Comparison of ENCODE assay signal across 8 cellular contexts in the genomic region with DNA sequence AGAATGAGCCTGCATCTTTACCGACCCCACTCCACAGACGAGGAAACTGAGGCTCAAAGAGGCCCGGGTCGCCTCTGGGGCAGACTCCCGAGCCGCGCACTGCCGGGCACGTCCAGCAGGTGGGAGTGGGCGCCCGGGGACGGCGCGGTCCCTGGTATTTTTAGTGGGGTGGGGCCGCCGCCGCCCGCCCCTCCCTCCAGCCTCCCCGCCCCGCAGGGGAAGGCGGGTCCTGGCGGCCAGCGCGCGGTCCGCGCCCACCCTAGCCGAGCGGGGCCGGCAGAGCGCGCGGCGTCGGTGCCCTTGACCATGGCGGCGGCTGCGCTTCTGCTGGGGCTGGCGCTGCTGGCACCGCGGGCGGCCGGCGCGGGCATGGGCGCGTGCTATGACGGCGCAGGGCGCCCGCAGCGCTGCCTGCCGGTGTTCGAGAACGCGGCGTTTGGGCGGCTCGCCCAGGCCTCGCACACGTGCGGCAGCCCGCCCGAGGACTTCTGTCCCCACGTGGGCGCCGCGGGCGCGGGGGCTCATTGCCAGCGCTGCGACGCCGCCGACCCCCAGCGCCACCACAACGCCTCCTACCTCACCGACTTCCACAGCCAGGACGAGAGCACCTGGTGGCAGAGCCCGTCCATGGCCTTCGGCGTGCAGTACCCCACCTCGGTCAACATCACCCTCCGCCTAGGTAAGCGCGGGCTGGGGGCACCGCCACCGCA. TPM values are rescaled to one million over a fixed set of nuclear protein-coding genes. Genes with fewer than 3 reads are reported as not detected.
A peak's percentile ranks its signal among the peaks of the same experiment; 100 is the strongest.
DNase-seq lines count a peak whose midpoint lies in the region; ATAC-seq, FAIRE-seq and TF ChIP-seq lines count a peak whose summit lies in the region.

A gene (plus strand): TSS at position 266 of the 710 bp plus-strand sequence. CDS start 41 bp downstream, at position 307.

- peak; percentile 27 for DNase-seq in COLO668 (lab: John Stamatoyannopoulos, UW; ENCODE audit: unreplicated experiment)
- peak; percentile 34 for DNase-seq in NCI-H2171 treated with DMSO at 0.1 percent for 48 hours (lab: John Stamatoyannopoulos, UW)
- no peak for DNase-seq in epithelial cell of proximal tubule (ENCODE audit: low read depth)
- no peak for DNase-seq in neural crest cell (ENCODE audit: low read depth, low spot score)
- DNase-seq in GM19239 (ENCODE audit: insufficient read length, low spot score): no peak
- no peak for DNase-seq in NCI-H2081 treated with DMSO at 0.1 percent for 48 hours (lab: John Stamatoyannopoulos, UW)

- H3K4me1 Mint-ChIP-seq in neural crest cell: peaks cover 16% of the 10 kb centered on the region

- TF ChIP-seq CTCF in epithelial cell of proximal tubule (conservative IDR thresholded peaks at IDR 0.05; ENCODE audit: low read depth, low read length) (peak; percentile 26), neural crest cell (conservative IDR thresholded peaks at IDR 0.05) (peak; percentile 63)

- H3K4me3 ChIP-seq in epithelial cell of proximal tubule (ENCODE audit: low read depth, low read length): peak within 1 kb of the TSS; percentile 11

- H3K36me3 Mint-ChIP-seq in neural crest cell (ENCODE audit: low read depth): no peaks in the 10 kb centered on the region

- H3K4me3 Mint-ChIP-seq in neural crest cell: peak within 1 kb of the TSS; percentile 31

- ATAC-seq in GM21717 (IDR thresholded peaks at IDR 0.05; ENCODE audit: unreplicated experiment): no peak
- ATAC-seq in HG03139 (IDR thresholded peaks at IDR 0.05; ENCODE audit: unreplicated experiment): no peak

- no peak for FAIRE-seq in GM19239 (lab: Jason Lieb, UNC)

- H3K27ac Mint-ChIP-seq in neural crest cell (ENCODE audit: unreplicated experiment): no peak within 1 kb of the TSS

- peaks cover 53% of the 10 kb centered on the region for H3K27me3 Mint-ChIP-seq in neural crest cell (ENCODE audit: low read depth)

- H3K9me3 Mint-ChIP-seq in neural crest cell: no peaks in the 10 kb centered on the region

RNA-seq across cellular contexts. Expression of the gene that starts here (rescaled TPM):
- 0.14 and 0.29 TPM in 2 replicates for total RNA-seq in epithelial cell of proximal tubule
- 2.8 and 4.0 TPM in 2 replicates for total RNA-seq in neural crest cell

Comparison
In these comparisons a context has a peak if more than half of its experiments do, and no peak if none do; other contexts are left out.
1. DNase-seq: peak in COLO668 (single experiment) and NCI-H2171 treated with DMSO at 0.1 percent for 48 hours (single experiment); none in epithelial cell of proximal tubule (single experiment), neural crest cell (single experiment), GM19239 (single experiment) and NCI-H2081 treated with DMSO at 0.1 percent for 48 hours (single experiment).